ENCODE assay signal across 8 cellular contexts in genomic region chr12:122190842-122191668, GRCh38. TPM values are rescaled to one million over a fixed set of nuclear protein-coding genes. Genes with fewer than 3 reads are reported as not detected.
DNase-seq lines count a peak whose midpoint lies in the region; ATAC-seq, FAIRE-seq and TF ChIP-seq lines count a peak whose summit lies in the region.

No MANE protein-coding gene starts in this region.

- H4K20me1 ChIP-seq in astrocyte (ENCODE audit: insufficient read depth, low read length): no peaks in the 10 kb centered on the region

- peak; percentile 73 for DNase-seq in DMS 273 (lab: John Stamatoyannopoulos, UW; ENCODE audit: unreplicated experiment)
- no peak for DNase-seq in DMS 273 treated with DMSO at 0.1 percent for 48 hours (lab: John Stamatoyannopoulos, UW)
- peak; percentile 58 for DNase-seq in LoVo (ENCODE audit: low spot score)
- DNase-seq in T-cell: peak in 32 of 34 experiments; percentile 25 to 68 (median 56)
- DNase-seq in astrocyte (ENCODE audit: low read depth): peak; percentile 20
- peak; percentile 89 for DNase-seq in iPS-NIHi7 (ENCODE audit: extremely low spot score)
- peak; percentile 62 to 72 for DNase-seq in stimulated activated CD4-positive, alpha-beta T cell treated with anti-CD3 and anti-CD28 coated beads, Interleukin-2, amount 100 ng/mL, for 48 hours

- POLR2A ChIA-PET in T-cell (lab: Charles Lee): interaction anchor here in 1 of 2 donors (0.7 kb wide), 1 partner anchor 640 kb away, joined by 3 read pairs; no protein-coding TSS in a partner anchor

- no peak overlapping the region for H2AFZ ChIP-seq in astrocyte (ENCODE audit: low read depth, low read length)

- peak; percentile 86 for TF ChIP-seq CTCF in astrocyte (IDR thresholded peaks at IDR 0.05; ENCODE audit: insufficient read depth, low read depth, low read length)

- H3K9me3 ChIP-seq in astrocyte (ENCODE audit: insufficient read depth, low read depth, low read length): no peaks in the 10 kb centered on the region

- H3K27ac Mint-ChIP-seq in T-cell (no peak overlapping the region), astrocyte (ENCODE audit: unreplicated experiment) (no peak overlapping the region)

- H3K4me1 Mint-ChIP-seq in T-cell: no peaks in the 10 kb centered on the region
- no peaks in the 10 kb centered on the region for H3K4me1 Mint-ChIP-seq in astrocyte (ENCODE audit: low read depth, unreplicated experiment)

- H3K79me2 ChIP-seq in astrocyte (ENCODE audit: insufficient read depth, low read length): no peaks in the 10 kb centered on the region

- no peak overlapping the region for H3K4me3 ChIP-seq in astrocyte (ENCODE audit: insufficient read depth, low read depth, low read length)

- no peaks in the 10 kb centered on the region for H3K36me3 ChIP-seq in astrocyte (ENCODE audit: insufficient read depth, low read length)

- no peak for FAIRE-seq in astrocyte (lab: Jason Lieb, UNC)

- peaks cover 2% of the 10 kb centered on the region for H3K27me3 ChIP-seq in astrocyte (ENCODE audit: insufficient read depth, low read length)

- no peak overlapping the region for H3K4me3 Mint-ChIP-seq in T-cell
- no peak overlapping the region for H3K4me3 Mint-ChIP-seq in astrocyte (ENCODE audit: unreplicated experiment)

- no peak overlapping the region for H3K27ac ChIP-seq in astrocyte (ENCODE audit: low read depth, low read length)

- H3K36me3 Mint-ChIP-seq in T-cell: no peaks in the 10 kb centered on the region
- peaks cover 6% of the 10 kb centered on the region for H3K36me3 Mint-ChIP-seq in astrocyte (ENCODE audit: low read depth, unreplicated experiment)

- peak; percentile 60 to 84 (median 76) for ATAC-seq in T-cell (replicated peaks in 1 of 4)
- ATAC-seq in HG03460 (IDR thresholded peaks at IDR 0.05; ENCODE audit: unreplicated experiment): no peak

- peaks cover 0 to 4% of the 10 kb centered on the region in 2 donors for H3K27me3 Mint-ChIP-seq in T-cell
- peaks cover 3% of the 10 kb centered on the region for H3K27me3 Mint-ChIP-seq in astrocyte (ENCODE audit: low read depth, unreplicated experiment)

- no peaks in the 10 kb centered on the region for H3K4me1 ChIP-seq in astrocyte (ENCODE audit: insufficient read depth, low read length)

- H3K9ac ChIP-seq in astrocyte (ENCODE audit: low read length): no peak overlapping the region

- no peak overlapping the region for H3K4me2 ChIP-seq in astrocyte (ENCODE audit: low read length)

- CTCF ChIA-PET in T-cell (lab: Charles Lee): interaction anchor here (0.6 to 1.4 kb wide), 8 partner anchors 60 to 384 kb away, joined by 3 to 10 read pairs (median 4); partner anchors contain the start of gene CFAP251 (in 1 of the 2)

- H3K9me3 Mint-ChIP-seq in T-cell: peaks cover 0 to 12% (median 4%) of the 10 kb centered on the region in 3 donors
- peaks cover 5% of the 10 kb centered on the region for H3K9me3 Mint-ChIP-seq in astrocyte (ENCODE audit: unreplicated experiment)

RNA-seq across cellular contexts. Expression of gene LRRC43, which starts 8.1 kb away (rescaled TPM):
- total RNA-seq in T-cell (under 1 TPM in 2 of 5 donors, not detected in 3; 0.44 to 0.66 TPM), astrocyte (0.72 and 0.73 TPM in 2 replicates)

RNA-seq across cellular contexts. Expression of gene B3GNT4, which starts 12.5 kb away (rescaled TPM):
- total RNA-seq in T-cell (1 to 10 TPM in 2 of 5 donors, under 1 TPM in 2, not detected in 1; 0.35 to 1.4 (median 0.88) TPM), astrocyte (0.54 and 0.62 TPM in 2 replicates)

RNA-seq across cellular contexts. Expression of gene IL31, which starts 17.0 kb away (rescaled TPM):
- total RNA-seq in T-cell: not detected
- not detected in 2 replicates for total RNA-seq in astrocyte

RNA-seq across cellular contexts. Expression of gene DIABLO, which starts 34.8 kb away (rescaled TPM):
- 10 to 100 TPM; 39.8 to 85.1 (median 41.3) TPM for total RNA-seq in T-cell
- total RNA-seq in astrocyte: 87.6 and 91.6 TPM in 2 replicates
